Comparison of ENCODE assay signal across 13 cellular contexts in the genomic region with DNA sequence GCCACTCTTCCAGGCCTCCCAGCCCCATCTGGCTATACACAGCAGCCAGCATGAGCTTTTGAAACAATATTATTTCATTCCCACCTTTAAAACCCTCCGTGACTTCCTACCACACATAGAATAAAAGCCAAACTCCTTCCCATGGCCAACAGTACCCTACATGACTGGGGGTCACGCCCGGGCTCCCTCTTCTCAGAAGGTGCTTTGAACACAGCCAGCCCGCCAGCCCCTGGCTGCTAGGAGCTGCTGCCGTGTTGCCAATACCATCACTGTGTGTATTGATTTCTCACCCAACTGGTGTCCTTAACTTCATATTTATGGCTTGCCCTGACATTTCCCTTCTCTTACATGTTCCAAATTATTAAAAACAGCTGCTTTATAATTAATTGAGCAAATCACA.
A peak's percentile ranks its signal among the peaks of the same experiment; 100 is the strongest.
DNase-seq lines count a peak whose midpoint lies in the region; ATAC-seq and TF ChIP-seq lines count a peak whose summit lies in the region.
"Had no signal": no experiment of that assay in that cellular context is flagged by ENCODE, and none has a peak within 500 bp of the region (broad histone marks: within the 10 kb centered on the region; RNA-seq: fewer than 3 reads in every experiment).

No MANE protein-coding gene starts in this region.

- H2BK120ac ChIP-seq in neuronal stem cell (ENCODE audit: low read depth, low read length), result no peak overlapping the region

- H3K9me3 Mint-ChIP-seq in brain, result peaks cover 0 to 2% (median 0%) of the 10 kb centered on the region in 5 experiments
- H3K9me3 Mint-ChIP-seq: CD4-positive, alpha-beta T cell; HFFc6 had no signal

- H3K27me3 ChIP-seq in dorsolateral prefrontal cortex (no peaks in the 10 kb centered on the region), neuronal stem cell (ENCODE audit: control insufficient read depth in 3 of 3, insufficient read depth in 3 of 3, low read depth in 1 of 3, low read length in 3 of 3) (peaks cover 0 to 10% (median 0%) of the 10 kb centered on the region in 3 experiments), left lung (peaks cover 0 to 9% of the 10 kb centered on the region in 2 donors)

- H3K79me1 ChIP-seq in neuronal stem cell (ENCODE audit: low read depth, low read length), result no peaks in the 10 kb centered on the region

- no peak for TF ChIP-seq CTCF in brain (conservative IDR thresholded peaks at IDR 0.05)
- TF ChIP-seq CTCF in dorsolateral prefrontal cortex (IDR thresholded peaks at IDR 0.05 in 54 of 56, conservative IDR thresholded peaks at IDR 0.05 in 2 of 56; ENCODE audit: low read depth in 1 of 56, partially characterized antibody in 56 of 56), result no peak
- no peak for TF ChIP-seq CTCF in left lung (IDR thresholded peaks at IDR 0.05)

- no peak overlapping the region for H2BK12ac ChIP-seq in neuronal stem cell (ENCODE audit: low read length)

- no peak overlapping the region for H3K9ac ChIP-seq in neuronal stem cell (ENCODE audit: low read depth, low read length, poor library complexity)

- H3K4me1 Mint-ChIP-seq in brain, result peaks cover 91% of the 10 kb centered on the region

- no peak overlapping the region for H2AFZ ChIP-seq in neuronal stem cell (ENCODE audit: low read length)

- DNase-seq in dorsolateral prefrontal cortex (no peak), neuronal stem cell (ENCODE audit: low spot score) (no peak), left lung (no peak), posterior vena cava (ENCODE audit: low spot score) (no peak)
- DNase-seq: CD4-positive, alpha-beta T cell; DMS79; HCEC 1CT; HFFc6 had no signal

- H3K14ac ChIP-seq in neuronal stem cell (ENCODE audit: low read length), result no peak overlapping the region

- no CpG with 5 or more reads among the region's 5 CpGs for WGBS in neuronal stem cell (ENCODE audit: extremely low coverage in 2 of 2, insufficient read length in 2 of 2, insufficient replicate concordance in 1 of 2), 2 donors

- H3K27ac ChIP-seq in dorsolateral prefrontal cortex (peak overlapping the region; percentile 76 to 100 (median 98)), neuronal stem cell (replicated peaks; ENCODE audit: low read length) (no peak overlapping the region), left lung (no peak overlapping the region)

- peak overlapping the region; percentile 16 for H2AK5ac ChIP-seq in neuronal stem cell (ENCODE audit: low read depth, low read length)

- H3K4me1 ChIP-seq in neuronal stem cell (ENCODE audit: control insufficient read depth in 2 of 2, insufficient read depth in 1 of 2, low read depth in 1 of 2, low read length in 2 of 2) (peaks cover 33 to 38% of the 10 kb centered on the region in 2 donors), left lung (no peaks in the 10 kb centered on the region)

- H3K4me3 ChIP-seq in dorsolateral prefrontal cortex (peak overlapping the region in 3 of 59 donors; percentile 1 to 31 (median 16)), neuronal stem cell (ENCODE audit: low read length in 2 of 2) (no peak overlapping the region), left lung (no peak overlapping the region)
- H3K4me3 ChIP-seq: GM12878 had no signal

- H4K8ac ChIP-seq in neuronal stem cell (ENCODE audit: low read depth, low read length), result no peak overlapping the region

- no peaks in the 10 kb centered on the region for H3K36me3 ChIP-seq in neuronal stem cell (replicated peaks in 1 of 2; ENCODE audit: control insufficient read depth in 2 of 2, insufficient read depth in 2 of 2, low read length in 2 of 2)
- H3K36me3 ChIP-seq in left lung, result no peaks in the 10 kb centered on the region

- H4K91ac ChIP-seq in neuronal stem cell (ENCODE audit: low read depth, low read length, poor library complexity), result no peak overlapping the region

- H3K27ac Mint-ChIP-seq in brain, result peak overlapping the region; percentile 63 to 90 (median 80)
- H3K27ac Mint-ChIP-seq: B cell; CD4-positive, alpha-beta T cell; HFFc6 had no signal

- intact Hi-C loops in dorsolateral prefrontal cortex (cut with DNase I), result loop anchor here in 1 of 2 donors (5.0 kb wide), 1 partner anchor 35 kb away; no protein-coding TSS in a partner anchor
- intact Hi-C loops in left lung (cut with DNase I), result no loop called here
- intact Hi-C loops in posterior vena cava (cut with DNase I), result no loop called here

- peak overlapping the region; percentile 46 for H3K18ac ChIP-seq in neuronal stem cell (ENCODE audit: low read length)

- no peaks in the 10 kb centered on the region for H3K27me3 Mint-ChIP-seq in brain
- H3K27me3 Mint-ChIP-seq: CD4-positive, alpha-beta T cell had no signal

- no peak overlapping the region for H2BK5ac ChIP-seq in neuronal stem cell (ENCODE audit: low read length)

- H3K9me3 ChIP-seq in neuronal stem cell (replicated peaks in 1 of 2; ENCODE audit: control insufficient read depth in 2 of 2, insufficient read depth in 1 of 2, low read depth in 1 of 2, low read length in 2 of 2), result no peaks in the 10 kb centered on the region
- H3K9me3 ChIP-seq in left lung, result no peaks in the 10 kb centered on the region

- ATAC-seq in left lung, result no peak
- no peak for ATAC-seq in HG02798 (IDR thresholded peaks at IDR 0.05; ENCODE audit: poor library complexity, unreplicated experiment)
- no peak for ATAC-seq in HG02981 (IDR thresholded peaks at IDR 0.05; ENCODE audit: unreplicated experiment)
- ATAC-seq: GM12878 had no signal

- H3K23ac ChIP-seq in neuronal stem cell (ENCODE audit: low read depth, low read length, poor library complexity), result no peak overlapping the region

- no peak overlapping the region for H3K4me3 Mint-ChIP-seq in brain
- H3K4me3 Mint-ChIP-seq: B cell; CD4-positive, alpha-beta T cell; HFFc6 had no signal

- peaks cover 20% of the 10 kb centered on the region for H3K36me3 Mint-ChIP-seq in brain

- H3K4ac ChIP-seq in neuronal stem cell (ENCODE audit: low read length), result no peak overlapping the region

- H2BK15ac ChIP-seq in neuronal stem cell (ENCODE audit: low read length), result no peak overlapping the region

- no peak overlapping the region for H3K4me2 ChIP-seq in neuronal stem cell (ENCODE audit: insufficient read depth, low read length, poor library complexity, severe bottlenecking)

Comparison
In these comparisons a context has a peak if more than half of its experiments do, and no peak if none do; other contexts are left out.
1. H3K27ac ChIP-seq: peak in dorsolateral prefrontal cortex (59 of 59); none in neuronal stem cell (single experiment) and left lung (0 of 2).